Comparison of ENCODE assay signal across 8 cellular contexts in genomic region chr3:49164983-49165720, GRCh38. TPM values are rescaled to one million over a fixed set of nuclear protein-coding genes. Genes with fewer than 3 reads are reported as not detected.
DNase-seq lines count a peak whose midpoint lies in the region; ATAC-seq, FAIRE-seq and TF ChIP-seq lines count a peak whose summit lies in the region.

No MANE protein-coding gene starts in this region.

- H3K4me1 ChIP-seq in ascending aorta: peaks cover 0 to 14% of the 10 kb centered on the region in 2 donors
- peaks cover 40% of the 10 kb centered on the region for H3K4me1 ChIP-seq in HepG2 (ENCODE audit: insufficient read depth, low read length)
- peaks cover 7 to 20% (median 16%) of the 10 kb centered on the region in 4 donors for H3K4me1 ChIP-seq in transverse colon

- no peak for DNase-seq in activated T-cell treated with anti-CD3 and anti-CD28 coated beads, Interleukin-2, amount 50 U/mL, for 72 hours
- no peak for DNase-seq in activated T-cell treated with anti-CD3 and anti-CD28 coated beads, Interleukin-2, amount 50 U/mL, for 1 hour
- DNase-seq in ascending aorta (ENCODE audit: low spot score in 2 of 2) (no peak), HepG2 (ENCODE audit: low spot score) (no peak), transverse colon (no peak), GM20000 (ENCODE audit: low spot score) (no peak)

- H3K36me3 ChIP-seq in ascending aorta (peaks cover 21 to 27% of the 10 kb centered on the region in 2 donors), HepG2 (replicated peaks in 1 of 2; ENCODE audit: control insufficient read depth in 1 of 2, insufficient read depth in 2 of 2, low read length in 2 of 2) (peaks cover 5 to 20% of the 10 kb centered on the region in 2 experiments; a peak in 4 of 5 replicates), transverse colon (peaks cover 0 to 9% (median 2%) of the 10 kb centered on the region in 4 donors)

- peak overlapping the region; percentile 94 for H3K27ac Mint-ChIP-seq in activated T-cell treated with anti-CD3 and anti-CD28 coated beads, Interleukin-2, amount 50 U/mL, for 72 hours

- peaks cover 6 to 10% of the 10 kb centered on the region in 2 donors for H3K36me3 Mint-ChIP-seq in activated T-cell treated with anti-CD3 and anti-CD28 coated beads, Interleukin-2, amount 50 U/mL, for 72 hours (ENCODE audit: insufficient read depth in 2 of 2)

- FAIRE-seq in HepG2 (lab: Jason Lieb, UNC): peak; percentile 39

- no peak overlapping the region for H2AFZ ChIP-seq in HepG2 (ENCODE audit: low read length)

- CTCF ChIA-PET in HepG2 (lab: Yijun Ruan, JAX; ENCODE audit: low intra/inter-chr PET ratio, low total read pairs): no interaction called here

- H3K4me3 Mint-ChIP-seq in activated T-cell treated with anti-CD3 and anti-CD28 coated beads, Interleukin-2, amount 50 U/mL, for 72 hours: peak overlapping the region; percentile 91 to 98

- H3K27ac ChIP-seq in ascending aorta (peak overlapping the region; percentile 86 to 93), HepG2 (ENCODE audit: extremely low read length, insufficient read depth, low read length) (peak overlapping the region; percentile 67), transverse colon (peak overlapping the region; percentile 82 to 92 (median 90))

- H3K4me2 ChIP-seq in HepG2 (ENCODE audit: low read depth, low read length): peak overlapping the region; percentile 78

- no peaks in the 10 kb centered on the region for H4K20me1 ChIP-seq in HepG2 (ENCODE audit: insufficient read depth, low read length)

- no peak for TF ChIP-seq EP300 in HepG2 (IDR thresholded peaks at IDR 0.05; ENCODE audit: low read depth in 2 of 2, low read length in 2 of 2)
- no peak for TF ChIP-seq EP300 in HepG2 (CRISPR knock-in tag; IDR thresholded peaks at IDR 0.05; ENCODE audit: borderline replicate concordance)
- TF ChIP-seq EP300 in transverse colon (IDR thresholded peaks at IDR 0.05; ENCODE audit: low read depth): no peak

- no peak for ATAC-seq in activated T-cell treated with anti-CD3 and anti-CD28 coated beads, Interleukin-2, amount 50 U/mL, for 72 hours (replicated peaks in 1 of 2)
- ATAC-seq in HepG2 (no peak), GM18858 (IDR thresholded peaks at IDR 0.05; ENCODE audit: unreplicated experiment) (no peak), GM18867 (IDR thresholded peaks at IDR 0.05; ENCODE audit: unreplicated experiment) (no peak)

- no peaks in the 10 kb centered on the region for H3K9me3 ChIP-seq in ascending aorta
- no peaks in the 10 kb centered on the region for H3K9me3 ChIP-seq in HepG2 (ENCODE audit: low read length)
- no peaks in the 10 kb centered on the region for H3K9me3 ChIP-seq in transverse colon

- H3K9me3 Mint-ChIP-seq in activated T-cell treated with anti-CD3 and anti-CD28 coated beads, Interleukin-2, amount 50 U/mL, for 72 hours: no peaks in the 10 kb centered on the region

- in situ Hi-C loops in HepG2 (cut with HindIII; ENCODE audit: extremely low pct_ligation_motif_present, low pct_unique_long_range_greater_than_20kb): loop anchor here (25.0 kb wide), 1 partner anchor 272 kb away; the partner anchor contains the start of gene NICN1
- in situ Hi-C loops in transverse colon (cut with MboI; ENCODE audit: low pct_ligation_motif_present in 1 of 4, low pct_unique_long_range_greater_than_20kb in 1 of 4, low sequenced_read_pairs in 3 of 4): loop anchor here in 3 of 4 donors (5.0 to 25.0 kb wide), 3 partner anchors 43 to 280 kb away; partner anchors contain the start of genes NICN1 (in 2 of the 3) and USP19 (in 1 of the 3)

- H3K4me1 Mint-ChIP-seq in activated T-cell treated with anti-CD3 and anti-CD28 coated beads, Interleukin-2, amount 50 U/mL, for 72 hours (ENCODE audit: low read depth): peaks cover 50% of the 10 kb centered on the region

- TF ChIP-seq CTCF in ascending aorta (IDR thresholded peaks at IDR 0.05) (no peak), HepG2 (CRISPR knock-in tag; IDR thresholded peaks at IDR 0.05) (no peak), transverse colon (IDR thresholded peaks at IDR 0.05) (no peak), GM20000 (IDR thresholded peaks at IDR 0.05; ENCODE audit: extremely low read depth, missing control alignments) (no peak)

- peak overlapping the region; percentile 86 for H3K9ac ChIP-seq in HepG2 (ENCODE audit: insufficient read depth, low read depth, low read length)

- intact Hi-C loops in ascending aorta (cut with DNase I): no loop called here
- intact Hi-C loops in HepG2 (cut with micrococcal nuclease; ENCODE audit: unreplicated experiment): no loop called here
- intact Hi-C loops in transverse colon (cut with DNase I; ENCODE audit: low total_unique reads): loop anchor here (10.0 kb wide), 1 partner anchor 290 kb away; no protein-coding TSS in a partner anchor

- TF ChIP-seq POLR2A in HepG2 (IDR thresholded peaks at IDR 0.05; ENCODE audit: insufficient read depth in 1 of 2, low read depth in 2 of 2, low read length in 2 of 2) (no peak), transverse colon (IDR thresholded peaks at IDR 0.05) (no peak)

- H3K27me3 ChIP-seq in ascending aorta (no peaks in the 10 kb centered on the region), HepG2 (ENCODE audit: control insufficient read depth in 1 of 2, insufficient read depth in 2 of 2, low read length in 2 of 2) (no peaks in the 10 kb centered on the region; a peak in 1 of 5 replicates), transverse colon (no peaks in the 10 kb centered on the region)

- no peak for TF ChIP-seq RAD21 in HepG2 (CRISPR knock-in tag; IDR thresholded peaks at IDR 0.05)

- 59% methylated on average over 3 of the region's 6 CpGs for WGBS in HepG2 (ENCODE audit: low lambda C conversion rate)
- WGBS in transverse colon (ENCODE audit: low coverage in 1 of 2), 2 donors: 48 to 49% methylated on average over 2 to 6 of the region's 6 CpGs

- TSS peak; percentile 58 for BruUV-seq in HepG2 (replicated peaks; lab: Mats Ljungman, UMichigan)

- H3K4me3 ChIP-seq in ascending aorta: peak overlapping the region; percentile 82 to 95
- H3K4me3 ChIP-seq in HepG2 (replicated peaks in 1 of 3; ENCODE audit: insufficient read depth in 1 of 3, low read depth in 2 of 3, low read length in 3 of 3): peak overlapping the region; percentile 87 to 90 (median 88)
- peak overlapping the region; percentile 75 to 100 (median 90) for H3K4me3 ChIP-seq in transverse colon

- POLR2A ChIA-PET in HepG2 (lab: Yijun Ruan, JAX): interaction anchor here (0.5 to 2.0 kb wide), 5 partner anchors 8 to 136 kb away, joined by 3 to 7 read pairs (median 4); partner anchors contain the start of genes IMPDH2 and QRICH1

- peaks cover 16% of the 10 kb centered on the region for H3K79me2 ChIP-seq in HepG2 (ENCODE audit: insufficient read depth, low read length)

- no peaks in the 10 kb centered on the region for H3K27me3 Mint-ChIP-seq in activated T-cell treated with anti-CD3 and anti-CD28 coated beads, Interleukin-2, amount 50 U/mL, for 72 hours (ENCODE audit: low read depth)

RNA-seq across cellular contexts. Expression of gene CCDC71, which starts 1.0 kb away (rescaled TPM):
- 10 to 100 TPM; 15.7 to 16.8 TPM for total RNA-seq in activated T-cell treated with anti-CD3 and anti-CD28 coated beads, Interleukin-2, amount 50 U/mL, for 72 hours
- total RNA-seq in ascending aorta (31.6 TPM), HepG2 (2016; rRNA removed; fragmentation: Illumina TruSeq; extraction: Trizol) (13.3 and 14.3 TPM in 2 replicates), transverse colon (10 to 100 TPM; 26.2 to 33.9 (median 31.3) TPM)
- 4.1 and 4.7 TPM in 2 replicates for total RNA-seq in HepG2 (2016; cell fraction: cytosol; rRNA removed; fragmentation: Illumina TruSeq; extraction: Trizol; ENCODE audit: low read depth)
- total RNA-seq in HepG2 (2016; cell fraction: insoluble cytoplasmic fraction; rRNA removed; fragmentation: Illumina TruSeq; extraction: Trizol): 12.6 and 13.9 TPM in 2 replicates
- 10.5 and 10.7 TPM in 2 replicates for total RNA-seq in HepG2 (2016; cell fraction: membrane; rRNA removed; fragmentation: Illumina TruSeq; extraction: Trizol)
- total RNA-seq in HepG2 (2016; cell fraction: nucleus; rRNA removed; fragmentation: Illumina TruSeq; extraction: Trizol): 9.0 and 9.1 TPM in 2 replicates
- polyA plus RNA-seq in HepG2 (2011; rRNA removed): 9.7 and 14.9 TPM in 2 replicates
- polyA plus RNA-seq in HepG2 (2011; cell fraction: cytosol; rRNA removed): 11.8 and 15.0 TPM in 2 replicates
- 12.1 and 12.2 TPM in 2 replicates for polyA plus RNA-seq in HepG2 (2011; cell fraction: nucleus; rRNA removed)
- 6.4 and 7.7 TPM in 2 replicates for polyA plus RNA-seq in HepG2 (2012)
- 2.1 and 3.0 TPM in 2 replicates for polyA plus RNA-seq in HepG2 (2016; cell fraction: cytosol; fragmentation: Illumina TruSeq; extraction: Trizol; ENCODE audit: low read depth)
- 15.2 TPM in 2 replicates for polyA plus RNA-seq in HepG2 (2016; cell fraction: insoluble cytoplasmic fraction; fragmentation: Illumina TruSeq; extraction: Trizol; ENCODE audit: low read depth)
- polyA plus RNA-seq in HepG2 (2016; cell fraction: membrane; fragmentation: Illumina TruSeq; extraction: Trizol; ENCODE audit: low read depth): 5.5 and 5.6 TPM in 2 replicates
- 9.9 and 12.2 TPM in 2 replicates for polyA plus RNA-seq in HepG2 (2016; cell fraction: nucleus; fragmentation: Illumina TruSeq; extraction: Trizol; ENCODE audit: insufficient read depth, low read depth)
- polyA minus RNA-seq in HepG2 (2011; rRNA and poly(A)+ RNA removed; ENCODE audit: low replicate concordance): 56.3 and 64.8 TPM in 2 replicates
- polyA minus RNA-seq in HepG2 (2011; cell fraction: cytosol; rRNA and poly(A)+ RNA removed): 9.1 and 9.9 TPM in 2 replicates
- 24.2 and 24.7 TPM in 2 replicates for polyA minus RNA-seq in HepG2 (2011; cell fraction: nucleus; rRNA and poly(A)+ RNA removed)

RNA-seq across cellular contexts. Expression of gene KLHDC8B, which starts 6.2 kb away (rescaled TPM):
- total RNA-seq in activated T-cell treated with anti-CD3 and anti-CD28 coated beads, Interleukin-2, amount 50 U/mL, for 72 hours: 1 to 10 TPM; 3.0 to 5.4 TPM
- total RNA-seq in ascending aorta (57.5 TPM), HepG2 (2016; rRNA removed; fragmentation: Illumina TruSeq; extraction: Trizol) (17.2 and 17.7 TPM in 2 replicates), transverse colon (10 to 100 TPM in 2 of 4 donors, 1 to 10 TPM in 2; 4.5 to 23.5 (median 13.4) TPM)
- total RNA-seq in HepG2 (2016; cell fraction: cytosol; rRNA removed; fragmentation: Illumina TruSeq; extraction: Trizol; ENCODE audit: low read depth): 5.3 and 6.0 TPM in 2 replicates
- 18.2 and 18.3 TPM in 2 replicates for total RNA-seq in HepG2 (2016; cell fraction: insoluble cytoplasmic fraction; rRNA removed; fragmentation: Illumina TruSeq; extraction: Trizol)
- total RNA-seq in HepG2 (2016; cell fraction: membrane; rRNA removed; fragmentation: Illumina TruSeq; extraction: Trizol): 12.5 and 13.9 TPM in 2 replicates
- total RNA-seq in HepG2 (2016; cell fraction: nucleus; rRNA removed; fragmentation: Illumina TruSeq; extraction: Trizol): 9.8 and 11.3 TPM in 2 replicates
- 17.8 and 25.3 TPM in 2 replicates for polyA plus RNA-seq in HepG2 (2011; rRNA removed)
- 22.1 and 25.8 TPM in 2 replicates for polyA plus RNA-seq in HepG2 (2011; cell fraction: cytosol; rRNA removed)
- polyA plus RNA-seq in HepG2 (2011; cell fraction: nucleus; rRNA removed): 23.7 and 30.7 TPM in 2 replicates
- 10.3 and 15.5 TPM in 2 replicates for polyA plus RNA-seq in HepG2 (2012)
- polyA plus RNA-seq in HepG2 (2016; cell fraction: cytosol; fragmentation: Illumina TruSeq; extraction: Trizol; ENCODE audit: low read depth): 3.5 and 4.4 TPM in 2 replicates
- 15.1 and 17.0 TPM in 2 replicates for polyA plus RNA-seq in HepG2 (2016; cell fraction: insoluble cytoplasmic fraction; fragmentation: Illumina TruSeq; extraction: Trizol; ENCODE audit: low read depth)
- polyA plus RNA-seq in HepG2 (2016; cell fraction: membrane; fragmentation: Illumina TruSeq; extraction: Trizol; ENCODE audit: low read depth): 8.7 and 9.4 TPM in 2 replicates
- 19.1 and 19.7 TPM in 2 replicates for polyA plus RNA-seq in HepG2 (2016; cell fraction: nucleus; fragmentation: Illumina TruSeq; extraction: Trizol; ENCODE audit: insufficient read depth, low read depth)
- polyA minus RNA-seq in HepG2 (2011; rRNA and poly(A)+ RNA removed; ENCODE audit: low replicate concordance): 1.0 and 28.1 TPM in 2 replicates
- polyA minus RNA-seq in HepG2 (2011; cell fraction: cytosol; rRNA and poly(A)+ RNA removed): 8.4 and 13.7 TPM in 2 replicates
- polyA minus RNA-seq in HepG2 (2011; cell fraction: nucleus; rRNA and poly(A)+ RNA removed): 9.1 and 15.0 TPM in 2 replicates

RNA-seq across cellular contexts. Expression of gene LAMB2, which starts 32.3 kb away (rescaled TPM):
- total RNA-seq in activated T-cell treated with anti-CD3 and anti-CD28 coated beads, Interleukin-2, amount 50 U/mL, for 72 hours: 1 to 10 TPM in 1 of 2 donors, under 1 TPM in 1; 0.39 to 1.7 TPM
- total RNA-seq in ascending aorta: 1,772 TPM
- 67.9 and 208 TPM in 2 replicates for total RNA-seq in HepG2 (2016; rRNA removed; fragmentation: Illumina TruSeq; extraction: Trizol)
- 13.5 and 15.2 TPM in 2 replicates for total RNA-seq in HepG2 (2016; cell fraction: cytosol; rRNA removed; fragmentation: Illumina TruSeq; extraction: Trizol; ENCODE audit: low read depth)
- 56.7 and 217 TPM in 2 replicates for total RNA-seq in HepG2 (2016; cell fraction: insoluble cytoplasmic fraction; rRNA removed; fragmentation: Illumina TruSeq; extraction: Trizol)
- total RNA-seq in HepG2 (2016; cell fraction: membrane; rRNA removed; fragmentation: Illumina TruSeq; extraction: Trizol): 16.6 and 17.9 TPM in 2 replicates
- total RNA-seq in HepG2 (2016; cell fraction: nucleus; rRNA removed; fragmentation: Illumina TruSeq; extraction: Trizol): 198 and 230 TPM in 2 replicates
- 443 and 619 TPM in 2 replicates for polyA plus RNA-seq in HepG2 (2011; rRNA removed)
- polyA plus RNA-seq in HepG2 (2011; cell fraction: cytosol; rRNA removed): 165 and 171 TPM in 2 replicates
- 2,056 and 2,231 TPM in 2 replicates for polyA plus RNA-seq in HepG2 (2011; cell fraction: nucleus; rRNA removed)
- polyA plus RNA-seq in HepG2 (2012): 234 and 362 TPM in 2 replicates
- polyA plus RNA-seq in HepG2 (2016; cell fraction: cytosol; fragmentation: Illumina TruSeq; extraction: Trizol; ENCODE audit: low read depth): 7.4 and 10.4 TPM in 2 replicates
- polyA plus RNA-seq in HepG2 (2016; cell fraction: insoluble cytoplasmic fraction; fragmentation: Illumina TruSeq; extraction: Trizol; ENCODE audit: low read depth): 45.9 and 61.9 TPM in 2 replicates
- 9.9 and 13.5 TPM in 2 replicates for polyA plus RNA-seq in HepG2 (2016; cell fraction: membrane; fragmentation: Illumina TruSeq; extraction: Trizol; ENCODE audit: low read depth)
- polyA plus RNA-seq in HepG2 (2016; cell fraction: nucleus; fragmentation: Illumina TruSeq; extraction: Trizol; ENCODE audit: insufficient read depth, low read depth): 423 and 430 TPM in 2 replicates
- polyA minus RNA-seq in HepG2 (2011; rRNA and poly(A)+ RNA removed; ENCODE audit: low replicate concordance): 13.3 and 724 TPM in 2 replicates
- 108 and 211 TPM in 2 replicates for polyA minus RNA-seq in HepG2 (2011; cell fraction: cytosol; rRNA and poly(A)+ RNA removed)
- polyA minus RNA-seq in HepG2 (2011; cell fraction: nucleus; rRNA and poly(A)+ RNA removed): 147 and 217 TPM in 2 replicates
- 100 to 1,000 TPM; 141 to 290 (median 177) TPM for total RNA-seq in transverse colon

RNA-seq across cellular contexts. Expression of gene USP19, which starts 44.5 kb away (rescaled TPM):
- 10 to 100 TPM; 65.5 to 92.2 TPM for total RNA-seq in activated T-cell treated with anti-CD3 and anti-CD28 coated beads, Interleukin-2, amount 50 U/mL, for 72 hours
- 37.8 TPM for total RNA-seq in ascending aorta
- 31.7 and 33.8 TPM in 2 replicates for total RNA-seq in HepG2 (2016; rRNA removed; fragmentation: Illumina TruSeq; extraction: Trizol)
- 3.2 and 3.3 TPM in 2 replicates for total RNA-seq in HepG2 (2016; cell fraction: cytosol; rRNA removed; fragmentation: Illumina TruSeq; extraction: Trizol; ENCODE audit: low read depth)
- 28.9 and 29.8 TPM in 2 replicates for total RNA-seq in HepG2 (2016; cell fraction: insoluble cytoplasmic fraction; rRNA removed; fragmentation: Illumina TruSeq; extraction: Trizol)
- 7.3 and 7.8 TPM in 2 replicates for total RNA-seq in HepG2 (2016; cell fraction: membrane; rRNA removed; fragmentation: Illumina TruSeq; extraction: Trizol)
- 30.6 and 33.3 TPM in 2 replicates for total RNA-seq in HepG2 (2016; cell fraction: nucleus; rRNA removed; fragmentation: Illumina TruSeq; extraction: Trizol)
- polyA plus RNA-seq in HepG2 (2011; rRNA removed): 28.3 and 36.6 TPM in 2 replicates
- polyA plus RNA-seq in HepG2 (2011; cell fraction: cytosol; rRNA removed): 20.1 and 31.8 TPM in 2 replicates
- 90.2 and 110 TPM in 2 replicates for polyA plus RNA-seq in HepG2 (2011; cell fraction: nucleus; rRNA removed)
- polyA plus RNA-seq in HepG2 (2012): 21.9 and 23.6 TPM in 2 replicates
- 0.88 and 1.7 TPM in 2 replicates for polyA plus RNA-seq in HepG2 (2016; cell fraction: cytosol; fragmentation: Illumina TruSeq; extraction: Trizol; ENCODE audit: low read depth)
- polyA plus RNA-seq in HepG2 (2016; cell fraction: insoluble cytoplasmic fraction; fragmentation: Illumina TruSeq; extraction: Trizol; ENCODE audit: low read depth): 19.6 and 20.4 TPM in 2 replicates
- polyA plus RNA-seq in HepG2 (2016; cell fraction: membrane; fragmentation: Illumina TruSeq; extraction: Trizol; ENCODE audit: low read depth): 2.9 and 3.5 TPM in 2 replicates
- 46.8 and 50.9 TPM in 2 replicates for polyA plus RNA-seq in HepG2 (2016; cell fraction: nucleus; fragmentation: Illumina TruSeq; extraction: Trizol; ENCODE audit: insufficient read depth, low read depth)
- polyA minus RNA-seq in HepG2 (2011; rRNA and poly(A)+ RNA removed; ENCODE audit: low replicate concordance): 183 and 184 TPM in 2 replicates
- polyA minus RNA-seq in HepG2 (2011; cell fraction: cytosol; rRNA and poly(A)+ RNA removed): 23.4 and 29.4 TPM in 2 replicates
- polyA minus RNA-seq in HepG2 (2011; cell fraction: nucleus; rRNA and poly(A)+ RNA removed): 26.7 and 30.1 TPM in 2 replicates
- 10 to 100 TPM; 66.5 to 86.2 (median 71.7) TPM for total RNA-seq in transverse colon

Comparison
In these comparisons a context has a peak if more than half of its experiments do, and no peak if none do; other contexts are left out.
1. RNA of gene LAMB2, which starts 32.3 kb away (total RNA-seq): 1,772 TPM in ascending aorta (single experiment), 141 to 290 TPM in transverse colon and 13.5 to 230 TPM in HepG2; 0.39 to 1.7 TPM in activated T-cell treated with anti-CD3 and anti-CD28 coated beads, Interleukin-2, amount 50 U/mL, for 72 hours; every median in the first group is over 4 times any median in the second.
2. Peak in every context shown above with its lines, with median percentiles within 50 percentile points of each other: H3K27ac ChIP-seq and H3K4me3 ChIP-seq.